In genomic region chr4:156201050-156201449, GRCh38 we compare ENCODE assay signal across 15 cellular contexts.
DNase-seq lines count a peak whose midpoint lies in the region; ATAC-seq, FAIRE-seq and TF ChIP-seq lines count a peak whose summit lies in the region.
"Had no signal": no experiment of that assay in that cellular context is flagged by ENCODE, and none has a peak within 500 bp of the region (broad histone marks: within the 10 kb centered on the region; RNA-seq: fewer than 3 reads in every experiment).

No MANE protein-coding gene starts in this region.

- no peaks in the 10 kb centered on the region for H3K27me3 Mint-ChIP-seq in activated naive CD8-positive, alpha-beta T cell treated with anti-CD3 and anti-CD28 coated beads, Interleukin-2, amount 50 U/mL, for 24 hours
- H3K27me3 Mint-ChIP-seq: activated CD4-positive, alpha-beta memory T cell treated with anti-CD3 and anti-CD28 coated beads for 36 hours; activated naive CD4-positive, alpha-beta T cell treated with anti-CD3 and anti-CD28 coated beads, Interleukin-2, amount 50 U/mL, for 24 hours had no signal

- TF ChIP-seq CTCF in GM12865 (IDR thresholded peaks at IDR 0.05; ENCODE audit: insufficient read depth, low read depth, low read length, missing control alignments): no peak

- H3K4me1 Mint-ChIP-seq in activated naive CD8-positive, alpha-beta T cell treated with anti-CD3 and anti-CD28 coated beads, Interleukin-2, amount 50 U/mL, for 24 hours: no peaks in the 10 kb centered on the region
- H3K4me1 Mint-ChIP-seq: activated naive CD4-positive, alpha-beta T cell treated with anti-CD3 and anti-CD28 coated beads, Interleukin-2, amount 50 U/mL, for 24 hours; immature natural killer cell had no signal

- peak; percentile 36 for DNase-seq in GM12865 (ENCODE audit: low read depth)
- no peak for DNase-seq in NCI-H1048 (lab: John Stamatoyannopoulos, UW)
- DNase-seq in urothelium cell line (ENCODE audit: low spot score): no peak
- DNase-seq in OCI-M2 (lab: John Stamatoyannopoulos, UW; ENCODE audit: unreplicated experiment): no peak
- no peak for DNase-seq in activated naive CD8-positive, alpha-beta T cell treated with anti-CD3 and anti-CD28 coated beads, Interleukin-2, amount 50 U/mL, for 24 hours
- DNase-seq: activated CD4-positive, alpha-beta memory T cell treated with anti-CD3 and anti-CD28 coated beads for 36 hours; colonic mucosa; immature natural killer cell; mucosa of descending colon had no signal

- no peaks in the 10 kb centered on the region for H3K9me3 Mint-ChIP-seq in activated naive CD8-positive, alpha-beta T cell treated with anti-CD3 and anti-CD28 coated beads, Interleukin-2, amount 50 U/mL, for 24 hours
- H3K9me3 Mint-ChIP-seq: activated CD4-positive, alpha-beta memory T cell treated with anti-CD3 and anti-CD28 coated beads for 36 hours; activated naive CD4-positive, alpha-beta T cell treated with anti-CD3 and anti-CD28 coated beads, Interleukin-2, amount 50 U/mL, for 24 hours; T-helper 1 cell treated with Interleukin-12 subunit alpha and Interleukin-12 subunit beta and Interleukin-4 antibody, amounts not matched to agents 30 μg/mL and 1 μg/mL, for 36 hours had no signal

- no peak for FAIRE-seq in urothelium cell line (lab: Jason Lieb, UNC)
- FAIRE-seq: A549 had no signal

- no peak overlapping the region for H3K4me3 Mint-ChIP-seq in activated naive CD8-positive, alpha-beta T cell treated with anti-CD3 and anti-CD28 coated beads, Interleukin-2, amount 50 U/mL, for 24 hours
- H3K4me3 Mint-ChIP-seq: activated CD4-positive, alpha-beta memory T cell treated with anti-CD3 and anti-CD28 coated beads for 36 hours; activated naive CD4-positive, alpha-beta T cell treated with anti-CD3 and anti-CD28 coated beads, Interleukin-2, amount 50 U/mL, for 24 hours; immature natural killer cell; T-helper 1 cell treated with Interleukin-12 subunit alpha and Interleukin-12 subunit beta and Interleukin-4 antibody, amounts not matched to agents 30 μg/mL and 1 μg/mL, for 36 hours had no signal

- ATAC-seq in GM19351 (IDR thresholded peaks at IDR 0.05; ENCODE audit: unreplicated experiment): peak; percentile 98
- ATAC-seq in HG02610 (IDR thresholded peaks at IDR 0.05; ENCODE audit: unreplicated experiment): peak; percentile 95
- peak; percentile 99 for ATAC-seq in HG03175 (IDR thresholded peaks at IDR 0.05; ENCODE audit: unreplicated experiment)
- ATAC-seq in activated naive CD8-positive, alpha-beta T cell treated with anti-CD3 and anti-CD28 coated beads, Interleukin-2, amount 50 U/mL, for 24 hours: no peak
- ATAC-seq: A549, mucosa of descending colon had no signal

- no peak overlapping the region for H3K4me3 ChIP-seq in GM12865 (ENCODE audit: low read depth, low read length)
- H3K4me3 ChIP-seq: A549, colonic mucosa, mucosa of descending colon had no signal

- H3K27ac Mint-ChIP-seq in activated naive CD8-positive, alpha-beta T cell treated with anti-CD3 and anti-CD28 coated beads, Interleukin-2, amount 50 U/mL, for 24 hours: no peak overlapping the region
- H3K27ac Mint-ChIP-seq: activated CD4-positive, alpha-beta memory T cell treated with anti-CD3 and anti-CD28 coated beads for 36 hours; activated naive CD4-positive, alpha-beta T cell treated with anti-CD3 and anti-CD28 coated beads, Interleukin-2, amount 50 U/mL, for 24 hours; immature natural killer cell; T-helper 1 cell treated with Interleukin-12 subunit alpha and Interleukin-12 subunit beta and Interleukin-4 antibody, amounts not matched to agents 30 μg/mL and 1 μg/mL, for 36 hours had no signal

- no peaks in the 10 kb centered on the region for H3K36me3 Mint-ChIP-seq in activated naive CD8-positive, alpha-beta T cell treated with anti-CD3 and anti-CD28 coated beads, Interleukin-2, amount 50 U/mL, for 24 hours (ENCODE audit: low read depth)
- H3K36me3 Mint-ChIP-seq: activated CD4-positive, alpha-beta memory T cell treated with anti-CD3 and anti-CD28 coated beads for 36 hours; activated naive CD4-positive, alpha-beta T cell treated with anti-CD3 and anti-CD28 coated beads, Interleukin-2, amount 50 U/mL, for 24 hours; immature natural killer cell had no signal
